ENCODE assay signal across 1 cellular context in the genomic region with DNA sequence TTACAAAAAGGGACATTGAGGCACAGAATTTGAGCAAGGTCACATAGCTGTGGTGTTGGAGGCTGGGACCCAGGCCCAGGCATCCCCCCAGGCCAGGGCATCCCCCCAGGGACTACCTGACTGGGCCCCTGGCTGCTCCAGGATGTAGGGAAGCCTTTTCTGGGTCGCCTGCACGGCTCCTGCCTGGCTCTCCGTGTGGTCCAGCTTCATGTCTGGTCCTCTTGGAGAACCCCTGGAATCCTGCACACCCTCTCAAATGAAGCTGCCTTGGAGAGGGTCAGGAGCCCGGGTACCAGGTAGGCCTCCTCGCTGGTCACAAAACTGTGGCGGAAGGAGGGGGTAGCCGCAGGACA.
TF ChIP-seq lines count a peak whose summit lies in the region.

No MANE protein-coding gene starts in this region.

TF ChIP-seq in HepG2, 621 proteins besides CTCF, POLR2A, EP300 and RAD21:
- TF ChIP-seq ELF4 (CRISPR knock-in tag; IDR thresholded peaks at IDR 0.05; ENCODE audit: borderline replicate concordance) (no peak), PCBP2 (optimal IDR thresholded peaks at IDR 0.05; ENCODE audit: low read depth, low read length, poor library complexity, severe bottlenecking) (no peak), POLR2AphosphoS2 (IDR thresholded peaks at IDR 0.05; ENCODE audit: low read depth, low read length) (no peak), ZNF75D (CRISPR knock-in tag; IDR thresholded peaks at IDR 0.05; ENCODE audit: borderline replicate concordance) (no peak), HOXA3 (CRISPR knock-in tag; IDR thresholded peaks at IDR 0.05) (no peak), NR1H2 (CRISPR knock-in tag; IDR thresholded peaks at IDR 0.05; ENCODE audit: borderline replicate concordance, low read depth) (no peak)
- TF ChIP-seq, protein P1, sequence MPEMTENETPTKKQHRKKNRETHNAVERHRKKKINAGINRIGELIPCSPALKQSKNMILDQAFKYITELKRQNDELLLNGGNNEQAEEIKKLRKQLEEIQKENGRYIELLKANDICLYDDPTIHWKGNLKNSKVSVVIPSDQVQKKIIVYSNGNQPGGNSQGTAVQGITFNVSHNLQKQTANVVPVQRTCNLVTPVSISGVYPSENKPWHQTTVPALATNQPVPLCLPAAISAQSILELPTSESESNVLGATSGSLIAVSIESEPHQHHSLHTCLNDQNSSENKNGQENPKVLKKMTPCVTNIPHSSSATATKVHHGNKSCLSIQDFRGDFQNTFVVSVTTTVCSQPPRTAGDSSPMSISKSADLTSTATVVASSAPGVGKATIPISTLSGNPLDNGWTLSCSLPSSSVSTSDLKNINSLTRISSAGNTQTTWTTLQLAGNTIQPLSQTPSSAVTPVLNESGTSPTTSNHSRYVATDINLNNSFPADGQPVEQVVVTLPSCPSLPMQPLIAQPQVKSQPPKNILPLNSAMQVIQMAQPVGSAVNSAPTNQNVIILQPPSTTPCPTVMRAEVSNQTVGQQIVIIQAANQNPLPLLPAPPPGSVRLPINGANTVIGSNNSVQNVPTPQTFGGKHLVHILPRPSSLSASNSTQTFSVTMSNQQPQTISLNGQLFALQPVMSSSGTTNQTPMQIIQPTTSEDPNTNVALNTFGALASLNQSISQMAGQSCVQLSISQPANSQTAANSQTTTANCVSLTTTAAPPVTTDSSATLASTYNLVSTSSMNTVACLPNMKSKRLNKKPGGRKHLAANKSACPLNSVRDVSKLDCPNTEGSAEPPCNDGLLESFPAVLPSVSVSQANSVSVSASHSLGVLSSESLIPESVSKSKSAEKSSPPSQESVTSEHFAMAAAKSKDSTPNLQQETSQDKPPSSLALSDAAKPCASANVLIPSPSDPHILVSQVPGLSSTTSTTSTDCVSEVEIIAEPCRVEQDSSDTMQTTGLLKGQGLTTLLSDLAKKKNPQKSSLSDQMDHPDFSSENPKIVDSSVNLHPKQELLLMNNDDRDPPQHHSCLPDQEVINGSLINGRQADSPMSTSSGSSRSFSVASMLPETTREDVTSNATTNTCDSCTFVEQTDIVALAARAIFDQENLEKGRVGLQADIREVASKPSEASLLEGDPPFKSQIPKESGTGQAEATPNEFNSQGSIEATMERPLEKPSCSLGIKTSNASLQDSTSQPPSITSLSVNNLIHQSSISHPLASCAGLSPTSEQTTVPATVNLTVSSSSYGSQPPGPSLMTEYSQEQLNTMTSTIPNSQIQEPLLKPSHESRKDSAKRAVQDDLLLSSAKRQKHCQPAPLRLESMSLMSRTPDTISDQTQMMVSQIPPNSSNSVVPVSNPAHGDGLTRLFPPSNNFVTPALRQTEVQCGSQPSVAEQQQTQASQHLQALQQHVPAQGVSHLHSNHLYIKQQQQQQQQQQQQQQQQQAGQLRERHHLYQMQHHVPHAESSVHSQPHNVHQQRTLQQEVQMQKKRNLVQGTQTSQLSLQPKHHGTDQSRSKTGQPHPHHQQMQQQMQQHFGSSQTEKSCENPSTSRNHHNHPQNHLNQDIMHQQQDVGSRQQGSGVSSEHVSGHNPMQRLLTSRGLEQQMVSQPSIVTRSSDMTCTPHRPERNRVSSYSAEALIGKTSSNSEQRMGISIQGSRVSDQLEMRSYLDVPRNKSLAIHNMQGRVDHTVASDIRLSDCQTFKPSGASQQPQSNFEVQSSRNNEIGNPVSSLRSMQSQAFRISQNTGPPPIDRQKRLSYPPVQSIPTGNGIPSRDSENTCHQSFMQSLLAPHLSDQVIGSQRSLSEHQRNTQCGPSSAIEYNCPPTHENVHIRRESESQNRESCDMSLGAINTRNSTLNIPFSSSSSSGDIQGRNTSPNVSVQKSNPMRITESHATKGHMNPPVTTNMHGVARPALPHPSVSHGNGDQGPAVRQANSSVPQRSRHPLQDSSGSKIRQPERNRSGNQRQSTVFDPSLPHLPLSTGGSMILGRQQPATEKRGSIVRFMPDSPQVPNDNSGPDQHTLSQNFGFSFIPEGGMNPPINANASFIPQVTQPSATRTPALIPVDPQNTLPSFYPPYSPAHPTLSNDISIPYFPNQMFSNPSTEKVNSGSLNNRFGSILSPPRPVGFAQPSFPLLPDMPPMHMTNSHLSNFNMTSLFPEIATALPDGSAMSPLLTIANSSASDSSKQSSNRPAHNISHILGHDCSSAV (CRISPR knock-in tag; IDR thresholded peaks at IDR 0.05; ENCODE audit: borderline replicate concordance), result no peak
- TF ChIP-seq, protein P2, sequence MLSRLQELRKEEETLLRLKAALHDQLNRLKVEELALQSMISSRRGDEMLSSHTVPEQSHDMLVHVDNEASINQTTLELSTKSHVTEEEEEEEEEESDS (CRISPR knock-in tag; IDR thresholded peaks at IDR 0.05; ENCODE audit: borderline replicate concordance), result no peak
- TF ChIP-seq, protein P3, sequence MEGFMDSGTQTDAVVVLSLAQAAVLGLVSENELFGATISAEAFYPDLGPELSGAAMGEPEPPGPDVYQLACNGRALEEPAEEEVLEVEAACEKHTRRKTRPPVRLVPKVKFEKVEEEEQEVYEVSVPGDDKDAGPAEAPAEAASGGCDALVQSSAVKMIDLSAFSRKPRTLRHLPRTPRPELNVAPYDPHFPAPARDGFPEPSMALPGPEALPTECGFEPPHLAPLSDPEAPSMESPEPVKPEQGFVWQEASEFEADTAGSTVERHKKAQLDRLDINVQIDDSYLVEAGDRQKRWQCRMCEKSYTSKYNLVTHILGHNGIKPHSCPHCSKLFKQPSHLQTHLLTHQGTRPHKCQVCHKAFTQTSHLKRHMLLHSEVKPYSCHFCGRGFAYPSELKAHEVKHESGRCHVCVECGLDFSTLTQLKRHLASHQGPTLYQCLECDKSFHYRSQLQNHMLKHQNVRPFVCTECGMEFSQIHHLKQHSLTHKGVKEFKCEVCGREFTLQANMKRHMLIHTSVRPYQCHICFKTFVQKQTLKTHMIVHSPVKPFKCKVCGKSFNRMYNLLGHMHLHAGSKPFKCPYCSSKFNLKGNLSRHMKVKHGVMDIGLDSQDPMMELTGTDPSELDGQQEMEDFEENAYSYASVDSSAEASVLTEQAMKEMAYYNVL (CRISPR knock-in tag; IDR thresholded peaks at IDR 0.05; ENCODE audit: borderline replicate concordance), result no peak
- TF ChIP-seq, protein P4, sequence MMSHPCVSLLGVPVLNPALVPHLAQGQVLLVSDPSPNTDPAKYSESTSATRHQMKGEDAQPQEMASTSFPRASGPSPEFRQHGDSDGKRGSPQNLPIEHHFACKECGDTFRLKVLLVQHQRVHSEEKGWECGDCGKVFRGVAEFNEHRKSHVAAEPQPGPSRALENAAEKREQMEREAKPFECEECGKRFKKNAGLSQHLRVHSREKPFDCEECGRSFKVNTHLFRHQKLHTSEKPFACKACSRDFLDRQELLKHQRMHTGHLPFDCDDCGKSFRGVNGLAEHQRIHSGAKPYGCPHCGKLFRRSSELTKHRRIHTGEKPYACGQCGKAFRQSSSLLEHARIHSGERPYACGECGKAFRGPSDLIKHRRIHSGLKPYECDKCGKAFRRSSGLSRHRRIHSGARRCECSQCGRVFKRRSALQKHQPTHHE (CRISPR knock-in tag; IDR thresholded peaks at IDR 0.05; ENCODE audit: borderline replicate concordance), result no peak
- TF ChIP-seq, protein P5, sequence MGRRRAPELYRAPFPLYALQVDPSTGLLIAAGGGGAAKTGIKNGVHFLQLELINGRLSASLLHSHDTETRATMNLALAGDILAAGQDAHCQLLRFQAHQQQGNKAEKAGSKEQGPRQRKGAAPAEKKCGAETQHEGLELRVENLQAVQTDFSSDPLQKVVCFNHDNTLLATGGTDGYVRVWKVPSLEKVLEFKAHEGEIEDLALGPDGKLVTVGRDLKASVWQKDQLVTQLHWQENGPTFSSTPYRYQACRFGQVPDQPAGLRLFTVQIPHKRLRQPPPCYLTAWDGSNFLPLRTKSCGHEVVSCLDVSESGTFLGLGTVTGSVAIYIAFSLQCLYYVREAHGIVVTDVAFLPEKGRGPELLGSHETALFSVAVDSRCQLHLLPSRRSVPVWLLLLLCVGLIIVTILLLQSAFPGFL (CRISPR knock-in tag; IDR thresholded peaks at IDR 0.05), result no peak
